In the genomic region with DNA sequence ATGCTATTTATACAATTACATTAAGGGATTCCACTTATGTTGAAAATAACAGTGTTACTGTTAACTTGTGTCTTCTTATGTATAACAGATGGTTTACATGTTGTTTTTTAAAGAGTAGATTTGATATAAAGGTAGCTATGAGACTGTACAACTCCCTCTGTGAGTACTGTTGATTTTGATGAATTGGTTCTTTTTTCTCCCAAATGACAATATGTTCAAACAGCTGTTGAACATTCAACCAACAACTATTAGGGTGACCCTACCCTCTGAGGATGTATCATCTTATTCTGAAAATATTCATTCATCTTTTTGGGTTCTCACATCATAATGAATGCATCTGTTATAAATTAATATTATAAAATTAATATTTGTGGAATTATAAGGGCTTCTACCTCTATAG, we compare ENCODE assay signal across 18 cellular contexts.
"Had no signal": no experiment of that assay in that cellular context is flagged by ENCODE, and none has a peak within 500 bp of the region (broad histone marks: within the 10 kb centered on the region; RNA-seq: fewer than 3 reads in every experiment).

No MANE protein-coding gene starts in this region.

- H3K27ac Mint-ChIP-seq: activated naive CD4-positive, alpha-beta T cell treated with anti-CD3 and anti-CD28 coated beads, Interleukin-2, amount 50 U/mL, for 24 hours; activated T-helper 2 cell treated with anti-CD3 and anti-CD28 coated beads, Interferon-gamma antibody, Interleukin-2, Interleukin-4, amounts not matched to agents 10 μg/mL and 5 μg/mL and 100 μg/mL, durations not matched to agents 14 hours and 24 hours and 36 hours; nephron progenitor cell; stimulated activated naive CD8-positive, alpha-beta T cell treated with anti-CD3 and anti-CD28 coated beads, Interleukin-15, amount 100 ng/mL, for 72 hours had no signal

- H3K27me3 ChIP-seq: dorsolateral prefrontal cortex, esophagus muscularis mucosa, ovary, sigmoid colon had no signal

- H3K4me3 ChIP-seq: dorsolateral prefrontal cortex, esophagus muscularis mucosa, left ventricle myocardium inferior, ovary, sigmoid colon, thoracic aorta had no signal

- H3K27ac ChIP-seq: esophagus muscularis mucosa, left ventricle myocardium inferior, ovary, sigmoid colon, thoracic aorta had no signal

- DNase-seq: activated CD4-positive, alpha-beta T cell treated with anti-CD3 and anti-CD28 coated beads, Interleukin-2, amount 50 U/mL, for 1 hour; cerebellar nuclear complex; dorsolateral prefrontal cortex; kidney; left ventricle myocardium inferior; mesendoderm; nephron progenitor cell; ovary; sigmoid colon; stimulated activated CD4-positive, alpha-beta T cell treated with anti-CD3 and anti-CD28 coated beads, Interleukin-15, amount 100 ng/mL, for 24 hours; stimulated activated CD4-positive, alpha-beta T cell treated with anti-CD3 and anti-CD28 coated beads, Interleukin-4, amount 100 ng/mL, for 24 hours; stimulated activated naive CD8-positive, alpha-beta T cell treated with anti-CD3 and anti-CD28 coated beads, Interleukin-15, amount 100 ng/mL, for 72 hours had no signal

- H3K4me1 Mint-ChIP-seq: activated naive CD4-positive, alpha-beta T cell treated with anti-CD3 and anti-CD28 coated beads, Interleukin-2, amount 50 U/mL, for 24 hours; nephron progenitor cell; stimulated activated naive CD8-positive, alpha-beta T cell treated with anti-CD3 and anti-CD28 coated beads, Interleukin-15, amount 100 ng/mL, for 72 hours had no signal

- H3K9me3 Mint-ChIP-seq: activated naive CD4-positive, alpha-beta T cell treated with anti-CD3 and anti-CD28 coated beads, Interleukin-2, amount 50 U/mL, for 24 hours had no signal

- H3K9me3 ChIP-seq: esophagus muscularis mucosa, thoracic aorta had no signal

- H3K36me3 ChIP-seq: esophagus muscularis mucosa, left ventricle myocardium inferior, ovary, sigmoid colon, thoracic aorta had no signal

- H3K36me3 Mint-ChIP-seq: activated naive CD4-positive, alpha-beta T cell treated with anti-CD3 and anti-CD28 coated beads, Interleukin-2, amount 50 U/mL, for 24 hours; brain had no signal

- H3K27me3 Mint-ChIP-seq: activated naive CD4-positive, alpha-beta T cell treated with anti-CD3 and anti-CD28 coated beads, Interleukin-2, amount 50 U/mL, for 24 hours; brain; stimulated activated naive CD8-positive, alpha-beta T cell treated with anti-CD3 and anti-CD28 coated beads, Interleukin-15, amount 100 ng/mL, for 72 hours had no signal

- FAIRE-seq: frontal cortex had no signal

- ATAC-seq: stimulated activated naive CD8-positive, alpha-beta T cell treated with anti-CD3 and anti-CD28 coated beads, Interleukin-15, amount 100 ng/mL, for 72 hours had no signal

- H3K4me1 ChIP-seq: left ventricle myocardium inferior had no signal

- H3K4me3 Mint-ChIP-seq: activated naive CD4-positive, alpha-beta T cell treated with anti-CD3 and anti-CD28 coated beads, Interleukin-2, amount 50 U/mL, for 24 hours; brain; nephron progenitor cell; stimulated activated naive CD8-positive, alpha-beta T cell treated with anti-CD3 and anti-CD28 coated beads, Interleukin-15, amount 100 ng/mL, for 72 hours had no signal
